ENCODE assay signal across 13 cellular contexts in genomic region chr20:32168184-32168910, GRCh38. TPM values are rescaled to one million over a fixed set of nuclear protein-coding genes. Genes with fewer than 3 reads are reported as not detected.
DNase-seq lines count a peak whose midpoint lies in the region; ATAC-seq and TF ChIP-seq lines count a peak whose summit lies in the region.
"Had no signal": no experiment of that assay in that cellular context is flagged by ENCODE, and none has a peak within 500 bp of the region (broad histone marks: within the 10 kb centered on the region; RNA-seq: fewer than 3 reads in every experiment).

No MANE protein-coding gene starts in this region.

- no peaks in the 10 kb centered on the region for H3K79me2 ChIP-seq in GM23338 (replicated peaks; ENCODE audit: insufficient read depth)

- H3K27me3 ChIP-seq in GM23338 (ENCODE audit: insufficient read depth), result no peaks in the 10 kb centered on the region
- H3K27me3 ChIP-seq: SJSA1 had no signal

- H3K9me3 Mint-ChIP-seq in GM23338 (no peaks in the 10 kb centered on the region), mesothelial cell of epicardium (no peaks in the 10 kb centered on the region)
- H3K9me3 Mint-ChIP-seq: naive thymus-derived CD8-positive, alpha-beta T cell had no signal

- H3K4me2 ChIP-seq in GM23338, result no peak overlapping the region

- TF ChIP-seq CTCF in GM23338 (conservative IDR thresholded peaks at IDR 0.05; ENCODE audit: low read depth in 2 of 2) (no peak), astrocyte of the cerebellum (IDR thresholded peaks at IDR 0.05; ENCODE audit: low read depth, low read length, missing control alignments) (no peak), mesothelial cell of epicardium (IDR thresholded peaks at IDR 0.05; ENCODE audit: unreplicated experiment) (no peak)

- peaks cover 5% of the 10 kb centered on the region; the same call in 1 of the 2 replicates for H3K4me1 ChIP-seq in GM23338 (ENCODE audit: insufficient read depth)
- H3K4me1 ChIP-seq: SJSA1 had no signal

- H3K27ac ChIP-seq in GM23338 (ENCODE audit: low read depth), result no peak overlapping the region
- H3K27ac ChIP-seq: HL-60, SJSA1 had no signal

- H3K27me3 Mint-ChIP-seq in GM23338 (ENCODE audit: insufficient read depth, low read depth, poor library complexity) (peaks cover 7% of the 10 kb centered on the region), mesothelial cell of epicardium (ENCODE audit: low read depth) (no peaks in the 10 kb centered on the region)
- H3K27me3 Mint-ChIP-seq: naive thymus-derived CD8-positive, alpha-beta T cell had no signal

- H3K36me3 Mint-ChIP-seq in GM23338 (ENCODE audit: low read depth), result peaks cover 31% of the 10 kb centered on the region
- peaks cover 31% of the 10 kb centered on the region for H3K36me3 Mint-ChIP-seq in mesothelial cell of epicardium

- H3K4me1 Mint-ChIP-seq in GM23338, result peaks cover 11% of the 10 kb centered on the region
- peaks cover 7% of the 10 kb centered on the region for H3K4me1 Mint-ChIP-seq in mesothelial cell of epicardium

- peak; percentile 96 for ATAC-seq in GM23338
- no peak for ATAC-seq in GM19351 (IDR thresholded peaks at IDR 0.05; ENCODE audit: unreplicated experiment)
- no peak for ATAC-seq in HG02623 (IDR thresholded peaks at IDR 0.05; ENCODE audit: unreplicated experiment)
- no peak for ATAC-seq in HG03442 (IDR thresholded peaks at IDR 0.05; ENCODE audit: unreplicated experiment)
- ATAC-seq: naive thymus-derived CD8-positive, alpha-beta T cell had no signal

- H3K4me3 ChIP-seq in GM23338 (no peak overlapping the region), astrocyte of the cerebellum (ENCODE audit: low read depth, low read length) (no peak overlapping the region)
- H3K4me3 ChIP-seq: SJSA1 had no signal

- 0 out of 2 replicates have a peak, but pooled peaks cover 3% of the 10 kb centered on the region for H3K36me3 ChIP-seq in GM23338 (ENCODE audit: insufficient read depth)

- H3K4me3 Mint-ChIP-seq in GM23338 (no peak overlapping the region), mesothelial cell of epicardium (no peak overlapping the region)
- H3K4me3 Mint-ChIP-seq: naive thymus-derived CD8-positive, alpha-beta T cell had no signal

- 0 out of 2 replicates have a peak, but pooled peaks cover 4% of the 10 kb centered on the region for H3F3A ChIP-seq in GM23338 (replicated peaks; ENCODE audit: low read depth)

- in situ Hi-C loops in KBM-7 (cut with MboI; ENCODE audit: low pct_unique_long_range_greater_than_20kb, low sequenced_read_pairs), result no loop called here
- in situ Hi-C loops in astrocyte of the cerebellum (cut with HindIII; ENCODE audit: low sequenced_read_pairs), result no loop called here

- peak overlapping the region; percentile 79 for H3K27ac Mint-ChIP-seq in GM23338
- H3K27ac Mint-ChIP-seq in mesothelial cell of epicardium, result peak overlapping the region; percentile 14

- DNase-seq in GM23338 (ENCODE audit: low spot score) (peak; percentile 91), KBM-7 (peak; percentile 18), astrocyte of the cerebellum (ENCODE audit: low read depth) (peak; percentile 19), mesothelial cell of epicardium (ENCODE audit: low spot score in 2 of 2, unreplicated experiment in 2 of 2) (no peak), NOMO-1 (lab: John Stamatoyannopoulos, UW; ENCODE audit: unreplicated experiment in 2 of 2) (no peak)
- DNase-seq: activated CD4-positive, alpha-beta T cell treated with anti-CD3 and anti-CD28 coated beads, Interleukin-2, amount 50 U/mL, for 1 hour; activated naive CD4-positive, alpha-beta T cell treated with Interleukin-2 at 50 U/mL for 16 hours; naive thymus-derived CD8-positive, alpha-beta T cell had no signal

- no peaks in the 10 kb centered on the region for H3K9me2 ChIP-seq in GM23338 (ENCODE audit: insufficient read depth)

- H2AFZ ChIP-seq in GM23338, result no peak overlapping the region

- peaks cover 9% of the 10 kb centered on the region; the same call in 1 of the 2 replicates for H4K20me1 ChIP-seq in GM23338 (replicated peaks; ENCODE audit: insufficient read depth)

TF ChIP-seq in GM23338, 12 proteins besides CTCF, POLR2A, EP300 and RAD21 (continues in another document):
- no peak for TF ChIP-seq ZNF114 (CRISPR knock-in tag; IDR thresholded peaks at IDR 0.05)
- no peak for TF ChIP-seq REST (IDR thresholded peaks at IDR 0.05; ENCODE audit: unreplicated experiment)
- no peak for TF ChIP-seq ZNF331 (CRISPR knock-in tag; IDR thresholded peaks at IDR 0.05; ENCODE audit: low read depth)
- TF ChIP-seq JUNB (IDR thresholded peaks at IDR 0.05; ENCODE audit: unreplicated experiment), result no peak

RNA-seq across cellular contexts. Expression of gene PLAGL2, which starts 39.2 kb away (rescaled TPM):
- total RNA-seq in GM23338 (2014; rRNA removed; shearing (Covaris generic)), result 28.2 and 32.0 TPM in 2 replicates
- polyA plus RNA-seq in GM23338 (2016; fragmentation: Nextera tagmentation; extraction: Ambion mirVana), result 13.2 and 14.1 TPM in 2 replicates
- total RNA-seq in mesothelial cell of epicardium, result 37.4 to 38.1 TPM (median 37.8 TPM) in 3 replicates

RNA-seq across cellular contexts. Expression of gene POFUT1, which starts 39.3 kb away (rescaled TPM):
- total RNA-seq in GM23338 (2014; rRNA removed; shearing (Covaris generic)), result 34.0 and 34.8 TPM in 2 replicates
- 9.3 and 10.3 TPM in 2 replicates for polyA plus RNA-seq in GM23338 (2016; fragmentation: Nextera tagmentation; extraction: Ambion mirVana)
- 43.7 to 46.3 TPM (median 45.3 TPM) in 3 replicates for total RNA-seq in mesothelial cell of epicardium

RNA-seq across cellular contexts. Expression of gene TM9SF4, which starts 58.8 kb away (rescaled TPM):
- 47.5 and 52.6 TPM in 2 replicates for total RNA-seq in GM23338 (2014; rRNA removed; shearing (Covaris generic))
- 20.3 and 20.4 TPM in 2 replicates for polyA plus RNA-seq in GM23338 (2016; fragmentation: Nextera tagmentation; extraction: Ambion mirVana)
- total RNA-seq in mesothelial cell of epicardium, result 77.8 to 82.2 TPM (median 80.2 TPM) in 3 replicates

Comparison
In these comparisons a context has a peak if more than half of its experiments do, and no peak if none do; other contexts are left out.
1. DNase-seq: peak in GM23338 (single experiment), KBM-7 (single experiment) and astrocyte of the cerebellum (single experiment); none in mesothelial cell of epicardium (0 of 2) and NOMO-1 (0 of 2).